In genomic region chr7:90229728-90230127, GRCh38 we compare ENCODE assay signal across 23 cellular contexts. TPM values are rescaled to one million over a fixed set of nuclear protein-coding genes. Genes with fewer than 3 reads are reported as not detected.
DNase-seq lines count a peak whose midpoint lies in the region; ATAC-seq, FAIRE-seq and TF ChIP-seq lines count a peak whose summit lies in the region.
"Had no signal": no experiment of that assay in that cellular context is flagged by ENCODE, and none has a peak within 500 bp of the region (broad histone marks: within the 10 kb centered on the region; RNA-seq: fewer than 3 reads in every experiment).

No MANE protein-coding gene starts in this region.

- TF ChIP-seq RAD21 in HepG2 (CRISPR knock-in tag; IDR thresholded peaks at IDR 0.05) = no peak

- H3K4me1 ChIP-seq in HepG2 (ENCODE audit: insufficient read depth, low read length) (peaks cover 18% of the 10 kb centered on the region), right lobe of liver (peaks cover 0 to 4% (median 0%) of the 10 kb centered on the region in 4 donors), muscle layer of duodenum (ENCODE audit: control insufficient read depth in 1 of 2, insufficient read depth in 2 of 2, low read length in 2 of 2) (no peaks in the 10 kb centered on the region), transverse colon (peaks cover 0 to 12% (median 9%) of the 10 kb centered on the region in 4 donors), upper lobe of left lung (no peaks in the 10 kb centered on the region)
- H3K4me1 ChIP-seq: BLaER1 had no signal

- H3K9ac ChIP-seq in HepG2 (ENCODE audit: insufficient read depth, low read depth, low read length) = no peak overlapping the region
- H3K9ac ChIP-seq: BLaER1 had no signal

- H3K4me3 ChIP-seq in HepG2 (replicated peaks in 1 of 3; ENCODE audit: insufficient read depth in 1 of 3, low read depth in 2 of 3, low read length in 3 of 3) (no peak overlapping the region), right lobe of liver (no peak overlapping the region), muscle layer of duodenum (ENCODE audit: low read depth in 1 of 2, low read length in 2 of 2) (peak overlapping the region in 1 of 2 donors; percentile 28), transverse colon (peak overlapping the region in 2 of 4 donors; percentile 16 to 28), upper lobe of left lung (no peak overlapping the region)
- H3K4me3 ChIP-seq: BLaER1, GM12878 had no signal

- H3K27me3 ChIP-seq in HepG2 (ENCODE audit: control insufficient read depth in 1 of 2, insufficient read depth in 2 of 2, low read length in 2 of 2) = no peaks in the 10 kb centered on the region
- H3K27me3 ChIP-seq in right lobe of liver = no peaks in the 10 kb centered on the region
- no peaks in the 10 kb centered on the region for H3K27me3 ChIP-seq in muscle layer of duodenum (ENCODE audit: low read depth, low read length)
- no peaks in the 10 kb centered on the region for H3K27me3 ChIP-seq in transverse colon
- no peaks in the 10 kb centered on the region for H3K27me3 ChIP-seq in upper lobe of left lung
- H3K27me3 ChIP-seq: BLaER1 had no signal

- 52% methylated on average over 2 of the region's 2 CpGs for WGBS in HepG2 (ENCODE audit: low lambda C conversion rate)
- 30% methylated on average over 2 of the region's 2 CpGs for WGBS in right lobe of liver (ENCODE audit: insufficient coverage, low coverage, low lambda C conversion rate, missing lambda C conversion rate)
- 54 to 57% methylated on average over 2 of the region's 2 CpGs for WGBS in transverse colon (ENCODE audit: low coverage in 1 of 2), 2 donors
- 52 to 71% methylated on average over 2 of the region's 2 CpGs for WGBS in upper lobe of left lung, 2 donors

- POLR2A ChIA-PET in HepG2 (lab: Yijun Ruan, JAX) = no interaction called here

- TF ChIP-seq CTCF in HepG2 (CRISPR knock-in tag; IDR thresholded peaks at IDR 0.05) = no peak
- no peak for TF ChIP-seq CTCF in right lobe of liver (IDR thresholded peaks at IDR 0.05)
- no peak for TF ChIP-seq CTCF in transverse colon (IDR thresholded peaks at IDR 0.05)
- no peak for TF ChIP-seq CTCF in upper lobe of left lung (IDR thresholded peaks at IDR 0.05)

- intact Hi-C loops in HepG2 (cut with micrococcal nuclease; ENCODE audit: unreplicated experiment) = no loop called here
- intact Hi-C loops in right lobe of liver (cut with DNase I) = no loop called here
- intact Hi-C loops in transverse colon (cut with DNase I; ENCODE audit: low total_unique reads) = no loop called here

- no peaks in the 10 kb centered on the region for H3K9me3 ChIP-seq in HepG2 (ENCODE audit: low read length)
- no peaks in the 10 kb centered on the region for H3K9me3 ChIP-seq in right lobe of liver
- no peaks in the 10 kb centered on the region for H3K9me3 ChIP-seq in muscle layer of duodenum (ENCODE audit: control insufficient read depth in 1 of 2, low read length in 2 of 2)
- H3K9me3 ChIP-seq in transverse colon = no peaks in the 10 kb centered on the region
- no peaks in the 10 kb centered on the region for H3K9me3 ChIP-seq in upper lobe of left lung
- H3K9me3 ChIP-seq: BLaER1 had no signal

- no peak for DNase-seq in HepG2 (ENCODE audit: low spot score)
- no peak for DNase-seq in right lobe of liver
- DNase-seq in glomerular visceral epithelial cell (ENCODE audit: extremely low spot score) = peak; percentile 6
- DNase-seq in transverse colon = no peak
- DNase-seq in GM12892 (ENCODE audit: insufficient read length) = no peak
- DNase-seq in stimulated activated naive CD4-positive, alpha-beta T cell treated with Interleukin-2 at 50 U/mL for 16 hours (lab: John Stamatoyannopoulos, UW) = no peak
- DNase-seq in upper lobe of left lung = no peak
- DNase-seq: 8988T; CD8-positive, alpha-beta memory T cell; DMS 273 treated with DMSO at 0.1 percent for 48 hours; GDM1; GOT3; Karpas-422; NCI-H1105 treated with DMSO at 0.1 percent for 48 hours; NCI-H1694 treated with DMSO at 0.1 percent for 48 hours; NCI-H226; NCI-H526 treated with DMSO at 0.1 percent for 48 hours; SIG-M5 had no signal

- H4K20me1 ChIP-seq in HepG2 (ENCODE audit: insufficient read depth, low read length) = no peaks in the 10 kb centered on the region
- H4K20me1 ChIP-seq: BLaER1 had no signal

- H3K4me2 ChIP-seq in HepG2 (ENCODE audit: low read depth, low read length) = no peak overlapping the region
- H3K4me2 ChIP-seq: BLaER1 had no signal

- no peak for TF ChIP-seq POLR2A in HepG2 (IDR thresholded peaks at IDR 0.05; ENCODE audit: insufficient read depth in 1 of 2, low read depth in 2 of 2, low read length in 2 of 2)
- TF ChIP-seq POLR2A in right lobe of liver (IDR thresholded peaks at IDR 0.05) = no peak
- peak; percentile 70 for TF ChIP-seq POLR2A in transverse colon (IDR thresholded peaks at IDR 0.05)
- TF ChIP-seq POLR2A in GM12892 (IDR thresholded peaks at IDR 0.05; ENCODE audit: low read depth, low read length) = no peak
- no peak for TF ChIP-seq POLR2A in upper lobe of left lung (IDR thresholded peaks at IDR 0.05)

- BruUV-seq in HepG2 (replicated peaks; lab: Mats Ljungman, UMichigan) = no TSS peak

- FAIRE-seq in HepG2 (lab: Jason Lieb, UNC) (no peak), GM12892 (lab: Jason Lieb, UNC) (no peak)
- FAIRE-seq: GM12878, GM18507 had no signal

- TF ChIP-seq EP300 in HepG2 (IDR thresholded peaks at IDR 0.05; ENCODE audit: low read depth in 2 of 2, low read length in 2 of 2) (no peak), HepG2 (CRISPR knock-in tag; IDR thresholded peaks at IDR 0.05; ENCODE audit: borderline replicate concordance) (no peak), transverse colon (IDR thresholded peaks at IDR 0.05; ENCODE audit: low read depth) (no peak), upper lobe of left lung (IDR thresholded peaks at IDR 0.05) (no peak)

- H3K27ac ChIP-seq in HepG2 (ENCODE audit: extremely low read length, insufficient read depth, low read length) (no peak overlapping the region), right lobe of liver (no peak overlapping the region), muscle layer of duodenum (ENCODE audit: low read length) (peak overlapping the region; percentile 69), transverse colon (peak overlapping the region; percentile 57 to 69 (median 68)), upper lobe of left lung (no peak overlapping the region)
- H3K27ac ChIP-seq: BLaER1 had no signal

- CTCF ChIA-PET in HepG2 (lab: Yijun Ruan, JAX; ENCODE audit: low intra/inter-chr PET ratio, low total read pairs) = no interaction called here

- no peaks in the 10 kb centered on the region for H3K79me2 ChIP-seq in HepG2 (ENCODE audit: insufficient read depth, low read length)

- ATAC-seq in HepG2 (peak; percentile 26; the same call in 1 of the 3 replicates), right lobe of liver (no peak), upper lobe of left lung (ENCODE audit: low FRiP score in 2 of 2) (no peak)
- ATAC-seq: GM12878 had no signal

- no peaks in the 10 kb centered on the region for H3K36me3 ChIP-seq in HepG2 (replicated peaks in 1 of 2; ENCODE audit: control insufficient read depth in 1 of 2, insufficient read depth in 2 of 2, low read length in 2 of 2)
- no peaks in the 10 kb centered on the region for H3K36me3 ChIP-seq in right lobe of liver
- H3K36me3 ChIP-seq in muscle layer of duodenum (ENCODE audit: control insufficient read depth in 1 of 2, insufficient read depth in 2 of 2, low read length in 2 of 2) = peaks cover 4 to 5% of the 10 kb centered on the region in 2 donors
- peaks cover 0 to 8% (median 0%) of the 10 kb centered on the region in 4 donors for H3K36me3 ChIP-seq in transverse colon
- no peaks in the 10 kb centered on the region for H3K36me3 ChIP-seq in upper lobe of left lung
- H3K36me3 ChIP-seq: BLaER1 had no signal

- in situ Hi-C loops in HepG2 (cut with HindIII; ENCODE audit: extremely low pct_ligation_motif_present, low pct_unique_long_range_greater_than_20kb) (no loop called here), transverse colon (cut with MboI; ENCODE audit: low pct_ligation_motif_present in 1 of 4, low pct_unique_long_range_greater_than_20kb in 1 of 4, low sequenced_read_pairs in 3 of 4) (no loop called here)

- no peak overlapping the region for H2AFZ ChIP-seq in HepG2 (ENCODE audit: low read length)

RNA-seq across cellular contexts. Expression of gene CFAP69, which starts 15.2 kb away (rescaled TPM):
- total RNA-seq in HepG2 (2016; rRNA removed; fragmentation: Illumina TruSeq; extraction: Trizol) (2.7 and 4.0 TPM in 2 replicates), right lobe of liver (1 to 10 TPM; 1.7 to 8.2 (median 3.8) TPM), transverse colon (1 to 10 TPM; 1.4 to 6.8 (median 4.5) TPM), upper lobe of left lung (10 to 100 TPM in 2 of 6 donors, 1 to 10 TPM in 4; 3.4 to 34.9 (median 6.9) TPM)
- total RNA-seq in HepG2 (2016; cell fraction: cytosol; rRNA removed; fragmentation: Illumina TruSeq; extraction: Trizol; ENCODE audit: low read depth) = 1.5 and 1.7 TPM in 2 replicates
- total RNA-seq in HepG2 (2016; cell fraction: insoluble cytoplasmic fraction; rRNA removed; fragmentation: Illumina TruSeq; extraction: Trizol) = 4.4 and 4.8 TPM in 2 replicates
- 1.8 and 2.5 TPM in 2 replicates for total RNA-seq in HepG2 (2016; cell fraction: membrane; rRNA removed; fragmentation: Illumina TruSeq; extraction: Trizol)
- 13.6 and 14.1 TPM in 2 replicates for total RNA-seq in HepG2 (2016; cell fraction: nucleus; rRNA removed; fragmentation: Illumina TruSeq; extraction: Trizol)
- 2.2 and 2.4 TPM in 2 replicates for polyA plus RNA-seq in HepG2 (2011; rRNA removed)
- polyA plus RNA-seq in HepG2 (2011; cell fraction: cytosol; rRNA removed) = 0.28 and 0.42 TPM in 2 replicates
- 5.1 and 7.1 TPM in 2 replicates for polyA plus RNA-seq in HepG2 (2011; cell fraction: nucleus; rRNA removed)
- 1.8 and 3.6 TPM in 2 replicates for polyA plus RNA-seq in HepG2 (2012)
- polyA plus RNA-seq in HepG2 (2016; cell fraction: cytosol; fragmentation: Illumina TruSeq; extraction: Trizol; ENCODE audit: low read depth) = 0.17 and 0.71 TPM in 2 replicates
- 3.3 and 3.6 TPM in 2 replicates for polyA plus RNA-seq in HepG2 (2016; cell fraction: insoluble cytoplasmic fraction; fragmentation: Illumina TruSeq; extraction: Trizol; ENCODE audit: low read depth)
- polyA plus RNA-seq in HepG2 (2016; cell fraction: membrane; fragmentation: Illumina TruSeq; extraction: Trizol; ENCODE audit: low read depth) = 0.65 and 1.7 TPM in 2 replicates
- 10.5 and 13.0 TPM in 2 replicates for polyA plus RNA-seq in HepG2 (2016; cell fraction: nucleus; fragmentation: Illumina TruSeq; extraction: Trizol; ENCODE audit: insufficient read depth, low read depth)
- 0.61 and 3.5 TPM in 2 replicates for polyA minus RNA-seq in HepG2 (2011; rRNA and poly(A)+ RNA removed; ENCODE audit: low replicate concordance)
- 0.97 and 0.99 TPM in 2 replicates for polyA minus RNA-seq in HepG2 (2011; cell fraction: cytosol; rRNA and poly(A)+ RNA removed)
- 25.0 and 26.5 TPM in 2 replicates for polyA minus RNA-seq in HepG2 (2011; cell fraction: nucleus; rRNA and poly(A)+ RNA removed)
- 0.76 TPM for polyA plus RNA-seq in GM12892 (2012; ENCODE audit: missing spikeins)
- total RNA-seq: OCI-LY7 had no signal
- polyA plus RNA-seq: CD8-positive, alpha-beta memory T cell had no signal

RNA-seq across cellular contexts. Expression of gene STEAP2, which starts 18.2 kb away (rescaled TPM):
- total RNA-seq in HepG2 (2016; rRNA removed; fragmentation: Illumina TruSeq; extraction: Trizol) = 3.5 and 4.3 TPM in 2 replicates
- 0.61 and 0.62 TPM in 2 replicates for total RNA-seq in HepG2 (2016; cell fraction: cytosol; rRNA removed; fragmentation: Illumina TruSeq; extraction: Trizol; ENCODE audit: low read depth)
- total RNA-seq in HepG2 (2016; cell fraction: insoluble cytoplasmic fraction; rRNA removed; fragmentation: Illumina TruSeq; extraction: Trizol) = 2.5 and 4.6 TPM in 2 replicates
- total RNA-seq in HepG2 (2016; cell fraction: membrane; rRNA removed; fragmentation: Illumina TruSeq; extraction: Trizol) = 1.3 and 1.4 TPM in 2 replicates
- total RNA-seq in HepG2 (2016; cell fraction: nucleus; rRNA removed; fragmentation: Illumina TruSeq; extraction: Trizol) = 7.7 and 8.2 TPM in 2 replicates
- polyA plus RNA-seq in HepG2 (2011; rRNA removed) = 4.4 and 4.5 TPM in 2 replicates
- polyA plus RNA-seq in HepG2 (2011; cell fraction: cytosol; rRNA removed) = 1.2 and 2.6 TPM in 2 replicates
- 3.6 and 6.6 TPM in 2 replicates for polyA plus RNA-seq in HepG2 (2011; cell fraction: nucleus; rRNA removed)
- polyA plus RNA-seq in HepG2 (2012) = 3.1 and 8.3 TPM in 2 replicates
- polyA plus RNA-seq in HepG2 (2016; cell fraction: cytosol; fragmentation: Illumina TruSeq; extraction: Trizol; ENCODE audit: low read depth) = 0.43 and 0.48 TPM in 2 replicates
- 1.3 and 1.6 TPM in 2 replicates for polyA plus RNA-seq in HepG2 (2016; cell fraction: insoluble cytoplasmic fraction; fragmentation: Illumina TruSeq; extraction: Trizol; ENCODE audit: low read depth)
- 0.32 and 0.36 TPM in 2 replicates for polyA plus RNA-seq in HepG2 (2016; cell fraction: membrane; fragmentation: Illumina TruSeq; extraction: Trizol; ENCODE audit: low read depth)
- 6.7 TPM in 2 replicates for polyA plus RNA-seq in HepG2 (2016; cell fraction: nucleus; fragmentation: Illumina TruSeq; extraction: Trizol; ENCODE audit: insufficient read depth, low read depth)
- polyA minus RNA-seq in HepG2 (2011; rRNA and poly(A)+ RNA removed; ENCODE audit: low replicate concordance) = 3.0 TPM in 1 of 2 replicates, not detected in the other
- 4.0 and 6.4 TPM in 2 replicates for polyA minus RNA-seq in HepG2 (2011; cell fraction: cytosol; rRNA and poly(A)+ RNA removed)
- 13.1 and 20.3 TPM in 2 replicates for polyA minus RNA-seq in HepG2 (2011; cell fraction: nucleus; rRNA and poly(A)+ RNA removed)
- total RNA-seq in right lobe of liver = 1 to 10 TPM; 1.5 to 9.8 (median 5.3) TPM
- total RNA-seq in transverse colon = 10 to 100 TPM in 3 of 4 donors, 1 to 10 TPM in 1; 9.2 to 42.9 (median 27.9) TPM
- 0.11 TPM for polyA plus RNA-seq in GM12892 (2012; ENCODE audit: missing spikeins)
- total RNA-seq in upper lobe of left lung = 10 to 100 TPM in 2 of 6 donors, 1 to 10 TPM in 4; 2.6 to 18.7 (median 8.1) TPM
- total RNA-seq: CD8-positive, alpha-beta memory T cell; OCI-LY7 had no signal

Comparison
In these comparisons a context has a peak if more than half of its experiments do, and no peak if none do; other contexts are left out.
1. H3K27ac ChIP-seq: peak in muscle layer of duodenum (single experiment) and transverse colon (4 of 4); none in HepG2 (single experiment), right lobe of liver (0 of 3) and upper lobe of left lung (0 of 4).